In genomic region chr12:64876388-64877071, GRCh38 we compare ENCODE assay signal across 21 cellular contexts. TPM values are rescaled to one million over a fixed set of nuclear protein-coding genes. Genes with fewer than 3 reads are reported as not detected.
DNase-seq lines count a peak whose midpoint lies in the region; ATAC-seq, FAIRE-seq and TF ChIP-seq lines count a peak whose summit lies in the region.
"Had no signal": no experiment of that assay in that cellular context is flagged by ENCODE, and none has a peak within 500 bp of the region (broad histone marks: within the 10 kb centered on the region; RNA-seq: fewer than 3 reads in every experiment).

No MANE protein-coding gene starts in this region.

- FAIRE-seq in GM12878 (lab: Jason Lieb, UNC) (no peak), frontal cortex (lab: Jason Lieb, UNC) (no peak)

- H3K4me2 ChIP-seq in GM12878 (ENCODE audit: control insufficient read depth, insufficient read depth), result peak overlapping the region; percentile 87

- H3K4me3 Mint-ChIP-seq in type B pancreatic cell, result no peak overlapping the region
- H3K4me3 Mint-ChIP-seq: activated B cell treated with CpG ODN at 0.5 μM for 24 hours; CD4-positive, alpha-beta memory T cell had no signal

- H3K27ac Mint-ChIP-seq in type B pancreatic cell, result no peak overlapping the region
- H3K27ac Mint-ChIP-seq: activated B cell treated with CpG ODN at 0.5 μM for 24 hours; CD4-positive, alpha-beta memory T cell had no signal

- peaks cover 4% of the 10 kb centered on the region for H3K79me2 ChIP-seq in GM12878 (ENCODE audit: control insufficient read depth, insufficient read depth, low read length)

- TF ChIP-seq POLR2A in GM12878 (IDR thresholded peaks at IDR 0.05; ENCODE audit: low read depth, low read length), result no peak

- no peaks in the 10 kb centered on the region for H3K36me3 Mint-ChIP-seq in type B pancreatic cell
- H3K36me3 Mint-ChIP-seq: CD4-positive, alpha-beta memory T cell had no signal

- peaks cover 4% of the 10 kb centered on the region for H3K27me3 Mint-ChIP-seq in type B pancreatic cell
- H3K27me3 Mint-ChIP-seq: activated B cell treated with CpG ODN at 0.5 μM for 24 hours had no signal

- H4K20me1 ChIP-seq in GM12878 (ENCODE audit: control insufficient read depth, insufficient read depth), result no peaks in the 10 kb centered on the region

- peak overlapping the region; percentile 56 for H2AFZ ChIP-seq in GM12878 (ENCODE audit: control insufficient read depth, low read depth, low read length)

- H3K27me3 ChIP-seq in GM12878 (replicated peaks in 1 of 2; ENCODE audit: control insufficient read depth in 2 of 2, insufficient read depth in 2 of 2, low read length in 1 of 2), result no peaks in the 10 kb centered on the region
- H3K27me3 ChIP-seq: right lobe of liver had no signal

- WGBS in GM12878 (ENCODE audit: insufficient coverage, insufficient replicate concordance, low lambda C conversion rate, missing lambda C conversion rate), result 68% methylated on average over 12 of the region's 12 CpGs

- H3K9me3 Mint-ChIP-seq in type B pancreatic cell, result no peaks in the 10 kb centered on the region
- H3K9me3 Mint-ChIP-seq: CD4-positive, alpha-beta memory T cell had no signal

- RAD21 ChIA-PET in GM12878 (lab: Charles Lee; ENCODE audit: unreplicated experiment), result interaction anchor here (0.8 to 6.0 kb wide), 21 partner anchors 9 to 356 kb away, joined by 3 to 81 read pairs (median 5); partner anchors contain the start of gene TBC1D30

- no peak for TF ChIP-seq EP300 in GM12878 (IDR thresholded peaks at IDR 0.05; ENCODE audit: borderline replicate concordance in 1 of 2, control insufficient read depth in 1 of 2, low read depth in 2 of 2, low read length in 2 of 2)

- no peak for TF ChIP-seq RAD21 in GM12878 (IDR thresholded peaks at IDR 0.05; ENCODE audit: insufficient read depth, low read depth, low read length)

- in situ Hi-C loops in GM12878 (cut with MboI), result no loop called here

- ATAC-seq in GM18868 (IDR thresholded peaks at IDR 0.05; ENCODE audit: unreplicated experiment) (peak; percentile 5), GM21528 (IDR thresholded peaks at IDR 0.05; ENCODE audit: low FRiP score, unreplicated experiment) (peak; percentile 26), HG02884 (IDR thresholded peaks at IDR 0.05; ENCODE audit: unreplicated experiment) (peak; percentile 7), GM12878 (peak; percentile 41)
- ATAC-seq: lower lobe of right lung, right lobe of liver had no signal

- H3K9me3 ChIP-seq in GM12878 (replicated peaks; ENCODE audit: control insufficient read depth, insufficient read depth, low read length), result peaks cover 28% of the 10 kb centered on the region
- H3K9me3 ChIP-seq: lower lobe of right lung, right lobe of liver had no signal

- no peak for TF ChIP-seq CTCF in GM12878 (IDR thresholded peaks at IDR 0.05 in 2 of 3, conservative IDR thresholded peaks at IDR 0.05 in 1 of 3; ENCODE audit: control insufficient read depth in 2 of 3, extremely low read depth in 1 of 3, insufficient read depth in 1 of 3, low read depth in 3 of 3, low read length in 3 of 3)
- no peak for TF ChIP-seq CTCF in type B pancreatic cell (conservative IDR thresholded peaks at IDR 0.05)

- H3K36me3 ChIP-seq in GM12878 (ENCODE audit: control insufficient read depth in 2 of 2, insufficient read depth in 2 of 2, low read length in 1 of 2), result peaks cover 2 to 10% of the 10 kb centered on the region in 2 experiments
- H3K36me3 ChIP-seq: right lobe of liver had no signal

- CTCF ChIA-PET in GM12878 (lab: Yijun Ruan, JAX), result interaction anchor here (0.6 to 4.3 kb wide), 13 partner anchors 7 to 1176 kb away, joined by 3 to 36 read pairs (median 4); no protein-coding TSS in a partner anchor

- H3K4me3 ChIP-seq in GM12878, result peak overlapping the region; percentile 11; the same call in 1 of the 2 replicates
- H3K4me3 ChIP-seq: lower lobe of right lung, right lobe of liver had no signal

- SMC1A ChIA-PET in GM12878 (lab: Charles Lee; ENCODE audit: uncharacterized antibody, unreplicated experiment), result interaction anchor here (0.6 to 11.6 kb wide), 24 partner anchors 8 to 1190 kb away, joined by 3 to 121 read pairs (median 5); partner anchors contain the start of gene LEMD3

- no TSS peak for BruUV-seq in GM12878 (replicated peaks; lab: Mats Ljungman, UMichigan)

- H3K4me1 ChIP-seq in GM12878 (ENCODE audit: control insufficient read depth, insufficient read depth, low read length), result peaks cover 65% of the 10 kb centered on the region
- H3K4me1 ChIP-seq: lower lobe of right lung, right lobe of liver had no signal

- peak overlapping the region; percentile 87 for H3K27ac ChIP-seq in GM12878 (ENCODE audit: control insufficient read depth, insufficient read depth)
- H3K27ac ChIP-seq: lower lobe of right lung, right lobe of liver had no signal

- intact Hi-C loops in GM12878 (cut with micrococcal nuclease; ENCODE audit: unreplicated experiment), result no loop called here

- POLR2A ChIA-PET in GM12878 (lab: Charles Lee), result interaction anchor here (0.6 to 6.1 kb wide), 7 partner anchors 10 to 373 kb away, joined by 3 to 50 read pairs (median 4); partner anchors contain the start of gene LEMD3

- H3K4me1 Mint-ChIP-seq in type B pancreatic cell (ENCODE audit: unreplicated experiment), result no peaks in the 10 kb centered on the region
- H3K4me1 Mint-ChIP-seq: activated B cell treated with CpG ODN at 0.5 μM for 24 hours had no signal

- H3K9ac ChIP-seq in GM12878 (ENCODE audit: control insufficient read depth, insufficient read depth, low read length), result peak overlapping the region; percentile 68

- DNase-seq in GM12878 (ENCODE audit: low read depth, low spot score), result no peak
- DNase-seq in T1000 (lab: John Stamatoyannopoulos, UW), result no peak
- DNase-seq in frontal cortex (ENCODE audit: low spot score in 2 of 2), result no peak
- no peak for DNase-seq in type B pancreatic cell (ENCODE audit: extremely low spot score, unreplicated experiment)
- DNase-seq in SK-N-DZ (ENCODE audit: low spot score), result no peak
- DNase-seq: activated B cell treated with CpG ODN at 0.5 μM for 24 hours; amniotic stem cell; caudate nucleus; CD4-positive, alpha-beta memory T cell; head of caudate nucleus; lower lobe of right lung; MM.1S; NCI-H1694 treated with DMSO at 0.1 percent for 48 hours; NCI-H446 treated with DMSO at 0.1 percent for 48 hours; OCI-M1; right lobe of liver; SHP77 treated with DMSO at 0.1 percent for 48 hours; substantia nigra had no signal

TF ChIP-seq in GM12878, 131 proteins besides CTCF, POLR2A, EP300 and RAD21 (continues in another document):
- no peak for TF ChIP-seq CREB1 (IDR thresholded peaks at IDR 0.05; ENCODE audit: low read depth)
- TF ChIP-seq, protein P1, sequence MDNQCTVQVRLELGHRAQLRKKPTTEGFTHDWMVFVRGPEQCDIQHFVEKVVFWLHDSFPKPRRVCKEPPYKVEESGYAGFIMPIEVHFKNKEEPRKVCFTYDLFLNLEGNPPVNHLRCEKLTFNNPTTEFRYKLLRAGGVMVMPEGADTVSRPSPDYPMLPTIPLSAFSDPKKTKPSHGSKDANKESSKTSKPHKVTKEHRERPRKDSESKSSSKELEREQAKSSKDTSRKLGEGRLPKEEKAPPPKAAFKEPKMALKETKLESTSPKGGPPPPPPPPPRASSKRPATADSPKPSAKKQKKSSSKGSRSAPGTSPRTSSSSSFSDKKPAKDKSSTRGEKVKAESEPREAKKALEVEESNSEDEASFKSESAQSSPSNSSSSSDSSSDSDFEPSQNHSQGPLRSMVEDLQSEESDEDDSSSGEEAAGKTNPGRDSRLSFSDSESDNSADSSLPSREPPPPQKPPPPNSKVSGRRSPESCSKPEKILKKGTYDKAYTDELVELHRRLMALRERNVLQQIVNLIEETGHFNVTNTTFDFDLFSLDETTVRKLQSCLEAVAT (IDR thresholded peaks at IDR 0.05), result peak; percentile 97

RNA-seq across cellular contexts. Expression of gene TBC1D30, which starts 52.1 kb away (rescaled TPM):
- total RNA-seq in GM12878 (2013; cell fraction: nucleolus; rRNA removed), result 78.4 and 88.8 TPM in 2 replicates
- total RNA-seq in GM12878 (2014; rRNA removed) (15.9 and 17.1 TPM in 2 replicates), GM12878 (2014; rRNA removed; fragmentation: Illumina TruSeq; extraction: Trizol) (9.1 and 10.2 TPM in 2 replicates), GM12878 (2021) (15.8 and 16.1 TPM in 2 replicates), frontal cortex (59.1 TPM), type B pancreatic cell (ENCODE audit: low replicate concordance) (2.8 and 5.6 TPM in 2 replicates)
- polyA plus RNA-seq in GM12878 (2011; ENCODE audit: low read depth), result 5.5 TPM
- polyA plus RNA-seq in GM12878 (2011; rRNA removed) (3.3 and 3.9 TPM in 2 replicates), GM12878 (2014; fragmentation: Illumina TruSeq; extraction: Trizol) (11.9 and 13.0 TPM in 2 replicates), GM12878 (2014; fragmentation: Nextera tagmentation; extraction: Ambion mirVana) (1 to 10 TPM; 1.2 to 1.6 TPM), GM12878 (2014; rRNA removed) (10.2 and 12.3 TPM in 2 replicates), GM12878 (2016; fragmentation: Nextera tagmentation; extraction: Ambion mirVana) (10 to 100 TPM; 21.0 to 23.3 TPM)
- polyA plus RNA-seq in GM12878 (2011; cell fraction: cytosol; rRNA removed), result 2.1 TPM in 2 replicates
- polyA plus RNA-seq in GM12878 (2011; cell fraction: nucleus; rRNA removed), result 3.2 and 3.7 TPM in 2 replicates
- 9.5 and 16.9 TPM in 2 replicates for polyA plus RNA-seq in GM12878 (2012)
- 3.6 and 4.9 TPM in 2 replicates for polyA minus RNA-seq in GM12878 (2011; rRNA and poly(A)+ RNA removed)
- 1.1 and 2.4 TPM in 2 replicates for polyA minus RNA-seq in GM12878 (2011; cell fraction: cytosol; rRNA and poly(A)+ RNA removed)
- 2.4 and 6.5 TPM in 2 replicates for polyA minus RNA-seq in GM12878 (2011; cell fraction: nucleus; rRNA and poly(A)+ RNA removed)
- polyA plus RNA-seq in SK-N-DZ (2014; cell fraction: cytosol; rRNA removed), result 8.9 and 10.9 TPM in 2 replicates
- 10.4 and 11.2 TPM in 2 replicates for polyA plus RNA-seq in SK-N-DZ (2014; cell fraction: nucleus; rRNA removed)
- polyA plus RNA-seq: CD4-positive, alpha-beta memory T cell had no signal
